Comparison of ENCODE assay signal across 11 cellular contexts in genomic region chr2:202036601-202037037, GRCh38. TPM values are rescaled to one million over a fixed set of nuclear protein-coding genes. Genes with fewer than 3 reads are reported as not detected.
DNase-seq lines count a peak whose midpoint lies in the region; ATAC-seq and TF ChIP-seq lines count a peak whose summit lies in the region.
"Had no signal": no experiment of that assay in that cellular context is flagged by ENCODE, and none has a peak within 500 bp of the region (broad histone marks: within the 10 kb centered on the region; RNA-seq: fewer than 3 reads in every experiment).

No MANE protein-coding gene starts in this region.

- H3K27me3 Mint-ChIP-seq in endothelial cell (ENCODE audit: unreplicated experiment) (peaks cover 14% of the 10 kb centered on the region), nephron progenitor cell (ENCODE audit: low read depth, poor library complexity) (peaks cover 2% of the 10 kb centered on the region)

- ATAC-seq in HG02981 (IDR thresholded peaks at IDR 0.05; ENCODE audit: unreplicated experiment) = no peak
- no peak for ATAC-seq in HG03460 (IDR thresholded peaks at IDR 0.05; ENCODE audit: unreplicated experiment)

- peak; percentile 52 for DNase-seq in MG63
- peak; percentile 36 for DNase-seq in endothelial cell (ENCODE audit: low spot score)
- DNase-seq in nephron progenitor cell = peak; percentile 51
- DNase-seq in NCI-H187 treated with DMSO at 0.1 percent for 48 hours (lab: John Stamatoyannopoulos, UW) = no peak
- DNase-seq in iPS-NIHi7 (ENCODE audit: extremely low spot score) = no peak

- H3K27me3 ChIP-seq in ACC112 (ENCODE audit: insufficient read depth, low read length) (peaks cover 4% of the 10 kb centered on the region), MG63 (no peaks in the 10 kb centered on the region)

- H3K79me2 ChIP-seq in ACC112 (ENCODE audit: control insufficient read depth, insufficient read depth, low read length, unreplicated experiment) = peaks cover 11% of the 10 kb centered on the region

- H3K27ac Mint-ChIP-seq in endothelial cell (ENCODE audit: unreplicated experiment) (no peak overlapping the region), nephron progenitor cell (no peak overlapping the region)
- H3K27ac Mint-ChIP-seq: B cell had no signal

- H3K36me3 ChIP-seq in ACC112 (ENCODE audit: insufficient read depth, low read length) (no peaks in the 10 kb centered on the region), MG63 (no peaks in the 10 kb centered on the region; the same call in 1 of the 2 replicates)
- H3K36me3 ChIP-seq: neutrophil had no signal

- peak overlapping the region; percentile 36 for H2AFZ ChIP-seq in ACC112 (ENCODE audit: low read length, unreplicated experiment)

- H3K4me3 Mint-ChIP-seq in endothelial cell (ENCODE audit: unreplicated experiment) (no peak overlapping the region), nephron progenitor cell (no peak overlapping the region)
- H3K4me3 Mint-ChIP-seq: B cell had no signal

- H3K36me3 Mint-ChIP-seq in endothelial cell (ENCODE audit: low read depth, unreplicated experiment) (peaks cover 3% of the 10 kb centered on the region), nephron progenitor cell (ENCODE audit: low read depth) (peaks cover 29% of the 10 kb centered on the region)

- peaks cover 32% of the 10 kb centered on the region for H3K4me1 ChIP-seq in ACC112 (ENCODE audit: control insufficient read depth, insufficient read depth, low read length, unreplicated experiment)

- H3K4me3 ChIP-seq in ACC112 (ENCODE audit: low read depth, low read length) (peak overlapping the region; percentile 80), MG63 (peak overlapping the region; percentile 61)

- H3K4me1 Mint-ChIP-seq in endothelial cell (ENCODE audit: unreplicated experiment) (peaks cover 29% of the 10 kb centered on the region), nephron progenitor cell (peaks cover 45% of the 10 kb centered on the region)

- no peaks in the 10 kb centered on the region for H3K9me3 Mint-ChIP-seq in endothelial cell (ENCODE audit: unreplicated experiment)
- H3K9me3 Mint-ChIP-seq in nephron progenitor cell = no peaks in the 10 kb centered on the region

- no peaks in the 10 kb centered on the region for H3K9me3 ChIP-seq in MG63
- H3K9me3 ChIP-seq: neutrophil had no signal

- TF ChIP-seq CTCF in endothelial cell (IDR thresholded peaks at IDR 0.05; ENCODE audit: unreplicated experiment) (no peak), nephron progenitor cell (IDR thresholded peaks at IDR 0.05) (no peak)

- no peak overlapping the region for H3K27ac ChIP-seq in ACC112 (ENCODE audit: low read depth, low read length)
- H3K27ac ChIP-seq: neutrophil had no signal

RNA-seq across cellular contexts. Expression of gene FZD7, which starts 3.0 kb away (rescaled TPM):
- total RNA-seq in MG63 (2014; rRNA removed; shearing (Covaris generic); ENCODE audit: low replicate concordance) = 15.6 and 23.6 TPM in 2 replicates
- total RNA-seq in endothelial cell (ENCODE audit: unreplicated experiment) = 42.2 TPM

RNA-seq across cellular contexts. Expression of gene KIAA2012, which starts 36.4 kb away (rescaled TPM):
- not detected in 2 replicates for total RNA-seq in MG63 (2014; rRNA removed; shearing (Covaris generic); ENCODE audit: low replicate concordance)
- total RNA-seq in endothelial cell (ENCODE audit: unreplicated experiment) = 0.08 TPM
- total RNA-seq: B cell, endothelial cell of umbilical vein had no signal

Comparison
In these comparisons a context has a peak if more than half of its experiments do, and no peak if none do; other contexts are left out.
1. DNase-seq: peak in MG63 (single experiment), endothelial cell (single experiment) and nephron progenitor cell (single experiment); none in NCI-H187 treated with DMSO at 0.1 percent for 48 hours (single experiment) and iPS-NIHi7 (single experiment).